ENCODE assay signal across 18 cellular contexts in genomic region chr4:183322326-183322725, GRCh38. TPM values are rescaled to one million over a fixed set of nuclear protein-coding genes. Genes with fewer than 3 reads are reported as not detected.
"Had no signal": no experiment of that assay in that cellular context is flagged by ENCODE, and none has a peak within 500 bp of the region (broad histone marks: within the 10 kb centered on the region; RNA-seq: fewer than 3 reads in every experiment).

CLDN24 (minus strand) TSS chr4:183322426; CDS start chr4:183322426, 0 bp downstream.

- DNase-seq: activated CD4-positive, alpha-beta T cell treated with anti-CD3 and anti-CD28 coated beads, Interleukin-2, amount 50 U/mL, for 4 hours; activated T-cell treated with anti-CD3 and anti-CD28 coated beads, Interleukin-2, amount 50 U/mL, for 48 hours; aorta; effector memory CD4-positive, alpha-beta T cell; foreskin keratinocyte; glutamatergic neuron; hypothalamus; mesendoderm; ovary; sigmoid colon; spleen; stimulated activated naive CD8-positive, alpha-beta T cell treated with anti-CD3 and anti-CD28 coated beads, Interleukin-15, amount 100 ng/mL, for 72 hours had no signal

- H3K9me3 Mint-ChIP-seq: dendritic cell treated with granulocyte-macrophage colony-stimulating factor and Interleukin-4, amounts not matched to agents 40 ng/mL and 50 ng/mL, for 4 days; stimulated activated naive CD8-positive, alpha-beta T cell treated with anti-CD3 and anti-CD28 coated beads, Interleukin-15, amount 100 ng/mL, for 72 hours had no signal

- H3K4me1 ChIP-seq: foreskin keratinocyte, sigmoid colon, spleen had no signal

- H3K27ac Mint-ChIP-seq: dendritic cell treated with granulocyte-macrophage colony-stimulating factor and Interleukin-4, amounts not matched to agents 40 ng/mL and 50 ng/mL, for 4 days had no signal

- H3K27me3 Mint-ChIP-seq: dendritic cell treated with granulocyte-macrophage colony-stimulating factor and Interleukin-4, amounts not matched to agents 40 ng/mL and 50 ng/mL, for 4 days had no signal

- H3K27me3 ChIP-seq: foreskin keratinocyte, ovary, sigmoid colon, spleen had no signal

- H3K27ac ChIP-seq: foreskin keratinocyte, ovary, sigmoid colon, spleen, thoracic aorta had no signal

- ATAC-seq: foreskin keratinocyte; stimulated activated naive CD8-positive, alpha-beta T cell treated with anti-CD3 and anti-CD28 coated beads, Interleukin-15, amount 100 ng/mL, for 72 hours had no signal

- H3K4me3 Mint-ChIP-seq: dendritic cell treated with granulocyte-macrophage colony-stimulating factor and Interleukin-4, amounts not matched to agents 40 ng/mL and 50 ng/mL, for 4 days; stimulated activated naive CD8-positive, alpha-beta T cell treated with anti-CD3 and anti-CD28 coated beads, Interleukin-15, amount 100 ng/mL, for 72 hours had no signal

- H3K9me3 ChIP-seq: ovary, sigmoid colon, thoracic aorta had no signal

RNA-seq across cellular contexts. Expression of gene CLDN24, which starts in this region (rescaled TPM):
- total RNA-seq: aorta, cerebellum, foreskin keratinocyte, kidney epithelial cell, liver, ovary, sigmoid colon, spleen, thoracic aorta, ureter had no signal
